ENCODE assay signal across 8 cellular contexts in the genomic region with DNA sequence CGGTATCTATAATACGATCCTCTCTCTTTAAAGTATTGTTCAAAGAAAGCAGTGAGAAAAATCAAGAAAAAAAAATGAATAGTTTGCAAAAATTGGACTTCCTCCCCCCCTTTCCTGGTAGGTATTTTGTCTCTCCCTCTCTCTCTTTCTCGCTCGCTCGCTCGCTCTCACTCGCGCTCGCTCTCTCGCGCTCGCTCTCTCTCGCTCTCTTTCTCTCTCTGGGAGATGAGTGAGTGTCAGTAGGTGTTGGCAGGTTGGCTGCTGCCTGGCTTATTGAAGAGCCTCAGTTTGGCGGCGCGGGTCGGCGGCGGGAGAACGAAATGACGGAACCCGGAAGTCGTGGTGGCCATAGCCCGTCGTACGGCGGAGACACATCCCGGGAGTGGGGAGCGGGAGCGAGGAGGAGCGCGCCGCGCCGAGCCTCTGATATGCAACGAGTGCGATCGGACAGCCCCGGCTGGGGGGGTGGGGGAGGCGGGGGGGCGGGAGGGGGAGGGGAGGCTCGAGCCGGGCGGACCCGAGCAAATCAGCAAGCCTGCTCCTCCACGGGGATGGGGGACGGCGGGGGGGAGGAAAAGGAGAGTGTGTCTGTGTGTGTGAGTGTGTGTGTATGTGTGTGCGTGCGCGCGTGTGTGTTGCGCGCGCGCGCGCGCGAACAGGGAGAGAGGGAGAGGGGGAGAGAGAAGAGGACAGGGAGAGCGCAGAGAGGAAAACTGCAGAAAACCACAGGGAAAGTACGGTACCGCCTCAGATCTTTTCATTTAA. TPM values are rescaled to one million over a fixed set of nuclear protein-coding genes. Genes with fewer than 3 reads are reported as not detected.
DNase-seq lines count a peak whose midpoint lies in the region; ATAC-seq and TF ChIP-seq lines count a peak whose summit lies in the region.

A gene (minus strand): TSS at position 441 of the 765 bp plus-strand sequence. CDS start 1,083 bp downstream, outside the sequence.

- H3K4me3 ChIP-seq in LNCaP clone FGC (ENCODE audit: low read depth, low read length) (peak within 1 kb of the TSS; percentile 55), Peyer's patch (peak within 1 kb of the TSS; percentile 44 to 79 (median 58)), heart right ventricle (peak within 1 kb of the TSS; percentile 55 to 86 (median 75))

- peak in 1 of 2 donors; percentile 43 for TF ChIP-seq POLR2A in Peyer's patch (IDR thresholded peaks at IDR 0.05)

- H3K36me3 ChIP-seq in Peyer's patch (no peaks in the 10 kb centered on the region), heart right ventricle (no peaks in the 10 kb centered on the region)

- peak within 1 kb of the TSS; percentile 100 for H3K27ac Mint-ChIP-seq in osteocyte (ENCODE audit: unreplicated experiment)

- H3K4me1 ChIP-seq in Peyer's patch (peaks cover 0 to 6% (median 0%) of the 10 kb centered on the region in 4 donors), heart right ventricle (peaks cover 0 to 24% (median 10%) of the 10 kb centered on the region in 9 donors)

- peaks cover 28% of the 10 kb centered on the region for H3K27me3 Mint-ChIP-seq in osteocyte (ENCODE audit: unreplicated experiment)

- intact Hi-C loops in heart right ventricle (cut with DNase I): loop anchor here in 7 of 10 donors (2.0 to 10.0 kb wide), 9 partner anchors 43 to 1585 kb away; a partner anchor contains a TSS

- H3K36me3 Mint-ChIP-seq in osteocyte (ENCODE audit: unreplicated experiment): peaks cover 20% of the 10 kb centered on the region

- H3K4me1 Mint-ChIP-seq in osteocyte (ENCODE audit: unreplicated experiment): peaks cover 26% of the 10 kb centered on the region

- no peak for TF ChIP-seq CTCF in LNCaP clone FGC (IDR thresholded peaks at IDR 0.05; ENCODE audit: control insufficient read depth, extremely low read depth, insufficient read depth)
- no peak for TF ChIP-seq CTCF in Peyer's patch (IDR thresholded peaks at IDR 0.05)
- no peak for TF ChIP-seq CTCF in heart right ventricle (IDR thresholded peaks at IDR 0.05)
- no peak for TF ChIP-seq CTCF in osteocyte (IDR thresholded peaks at IDR 0.05)

- ATAC-seq in GM21528 (IDR thresholded peaks at IDR 0.05; ENCODE audit: low FRiP score, unreplicated experiment) (peak; percentile 37), heart right ventricle (peak; percentile 67 to 84 (median 73)), HG03095 (IDR thresholded peaks at IDR 0.05; ENCODE audit: unreplicated experiment) (no peak)

- WGBS in heart right ventricle, 2 donors: 1% methylated on average over 58 to 63 of the region's 63 CpGs

- peak; percentile 69 for DNase-seq in DMS 273 treated with DMSO at 0.1 percent for 48 hours (lab: John Stamatoyannopoulos, UW)
- DNase-seq in LNCaP clone FGC (ENCODE audit: low read depth): peak; percentile 7
- DNase-seq in Peyer's patch: peak; percentile 40 to 85 (median 77)
- peak; percentile 92 to 93 for DNase-seq in heart right ventricle
- DNase-seq in osteocyte (ENCODE audit: extremely low spot score, unreplicated experiment): peak; percentile 96

- no peaks in the 10 kb centered on the region for H3K9me3 ChIP-seq in Peyer's patch
- H3K9me3 ChIP-seq in heart right ventricle: no peaks in the 10 kb centered on the region

- peaks cover 0 to 6% of the 10 kb centered on the region in 2 donors for H3K27me3 ChIP-seq in Peyer's patch
- H3K27me3 ChIP-seq in heart right ventricle: peaks cover 0 to 99% (median 21%) of the 10 kb centered on the region in 7 donors

- H3K27ac ChIP-seq in Peyer's patch (peak within 1 kb of the TSS; percentile 63 to 93 (median 74)), angular gyrus (ENCODE audit: low read depth, low read length) (peak within 1 kb of the TSS; percentile 97), heart right ventricle (peak within 1 kb of the TSS; percentile 91 to 99 (median 96))

- H3K4me3 Mint-ChIP-seq in osteocyte (ENCODE audit: unreplicated experiment): peak within 1 kb of the TSS; percentile 99

- H3K9me3 Mint-ChIP-seq in osteocyte (ENCODE audit: unreplicated experiment): no peaks in the 10 kb centered on the region

RNA-seq across cellular contexts. Expression of the gene that starts here (rescaled TPM):
- 10 to 100 TPM in 3 of 4 donors, 1 to 10 TPM in 1; 7.5 to 40.4 (median 21.2) TPM for total RNA-seq in Peyer's patch
- 10 to 100 TPM; 34.0 to 64.5 (median 48.5) TPM for total RNA-seq in heart right ventricle
- 10 to 100 TPM; 21.1 to 50.1 TPM for polyA plus RNA-seq in heart right ventricle
- total RNA-seq in osteocyte: 79.9 and 82.8 TPM in 2 replicates

Comparison
In these comparisons a context has a peak if more than half of its experiments do, and no peak if none do; other contexts are left out.
1. DNase-seq: peak in every context shown above with its lines; median percentile 96 in osteocyte; 92 in heart right ventricle; 77 in Peyer's patch; 69 in DMS 273 treated with DMSO at 0.1 percent for 48 hours; 7 in LNCaP clone FGC.